27 cellular contexts compared by ENCODE assay signal in genomic region chr10:127855976-127856375, GRCh38. TPM values are rescaled to one million over a fixed set of nuclear protein-coding genes. Genes with fewer than 3 reads are reported as not detected.
"Had no signal": no experiment of that assay in that cellular context is flagged by ENCODE, and none has a peak within 500 bp of the region (broad histone marks: within the 10 kb centered on the region; RNA-seq: fewer than 3 reads in every experiment).

No MANE protein-coding gene starts in this region.

- H3K9me3 ChIP-seq: heart left ventricle, psoas muscle, right lobe of liver, thoracic aorta, transverse colon had no signal

- H3K36me3 ChIP-seq: heart left ventricle, right lobe of liver, thoracic aorta, transverse colon had no signal

- H3K27ac ChIP-seq: heart left ventricle, parathyroid adenoma, psoas muscle, right lobe of liver, thoracic aorta, transverse colon had no signal

- FAIRE-seq: frontal cortex, islet of Langerhans had no signal

- ATAC-seq: left lobe of liver; psoas muscle; right lobe of liver; stimulated activated effector memory CD8-positive, alpha-beta T cell treated with anti-CD3 and anti-CD28 coated beads, Interleukin-12 subunit alpha, Interleukin-12 subunit beta, amount 100 ng/mL, for 72 hours; stimulated activated naive CD8-positive, alpha-beta T cell treated with anti-CD3 and anti-CD28 coated beads, Interleukin-15, amount 100 ng/mL, for 72 hours had no signal

- H3K27me3 ChIP-seq: right lobe of liver had no signal

- H2AFZ ChIP-seq: parathyroid adenoma had no signal

- H3K4me3 ChIP-seq: heart left ventricle, psoas muscle, right lobe of liver, thoracic aorta, transverse colon had no signal

- H3K9ac ChIP-seq: parathyroid adenoma had no signal

- DNase-seq: dermis blood vessel endothelial cell; effector CD4-positive, alpha-beta T cell; heart left ventricle; hippocampal formation; mammary epithelial cell; psoas muscle; retina; right lobe of liver; stimulated activated CD4-positive, alpha-beta T cell treated with anti-CD3 and anti-CD28 coated beads, Interleukin-4, amount 100 ng/mL, for 1 hour; stimulated activated CD8-positive, alpha-beta memory T cell treated with anti-CD3 and anti-CD28 coated beads, Interleukin-4, amount 100 ng/mL, for 48 hours; stimulated activated naive CD8-positive, alpha-beta T cell treated with anti-CD3 and anti-CD28 coated beads, Interleukin-15, amount 100 ng/mL, for 72 hours; transverse colon had no signal

- H3K4me1 ChIP-seq: parathyroid adenoma, psoas muscle, right lobe of liver had no signal

RNA-seq across cellular contexts. Expression of gene CLRN3, which starts 36.8 kb away (rescaled TPM):
- total RNA-seq: dermis blood vessel endothelial cell; frontal cortex; glomerular endothelial cell; lower leg skin; mammary epithelial cell; mesothelial cell of epicardium; myocyte; natural killer cell treated with Interleukin-12 subunit alpha and Interleukin-12 subunit beta and Interleukin-15 and Interleukin-18, amount 100 ng/mL, for 72 hours; omental fat pad; psoas muscle; subcutaneous adipose tissue; thoracic aorta; ureter had no signal
- polyA plus RNA-seq: esophagus, heart left ventricle, mammary epithelial cell had no signal
